Comparison of ENCODE assay signal across 9 cellular contexts in the genomic region with DNA sequence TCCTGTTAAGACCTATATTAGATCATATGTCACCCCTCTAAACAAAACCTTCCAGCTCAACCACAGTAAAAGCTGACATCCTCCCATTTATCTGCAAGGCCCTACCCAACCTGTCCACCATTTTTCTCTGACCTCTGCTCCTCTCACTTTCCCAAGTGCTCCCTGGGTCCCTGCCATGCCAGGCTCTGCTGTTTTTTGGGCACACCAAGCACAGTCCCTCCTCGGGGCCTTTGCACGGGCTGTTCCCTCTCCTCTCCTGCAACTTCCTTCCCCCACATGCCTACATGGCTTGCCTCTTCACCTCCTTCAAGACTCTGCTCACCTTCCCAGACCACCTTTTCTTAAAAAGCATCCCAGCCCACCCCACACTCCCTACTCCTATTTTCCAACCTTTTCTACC.
"Had no signal": no experiment of that assay in that cellular context is flagged by ENCODE, and none has a peak within 500 bp of the region (broad histone marks: within the 10 kb centered on the region; RNA-seq: fewer than 3 reads in every experiment).

No MANE protein-coding gene starts in this region.

- H3K9me3 ChIP-seq: HAP-1 had no signal

- H3K27ac Mint-ChIP-seq: GM23338, H9, HFFc6 had no signal

- H3K4me1 ChIP-seq: HAP-1 had no signal

- H3K9me3 Mint-ChIP-seq: GM23338 had no signal

- H3K4me3 Mint-ChIP-seq: GM23338, H9, HFFc6 had no signal

- H3K4me1 Mint-ChIP-seq: GM23338 had no signal

- H3K36me3 ChIP-seq: HAP-1 had no signal

- H3K27ac ChIP-seq: GM23248 had no signal

- ATAC-seq: GM23338, HCT116 had no signal

- H3K4me3 ChIP-seq: GM23248, GM23338, HAP-1 had no signal

- DNase-seq: GM23248, GOT3, H7, H9, HCEC 1CT, HFFc6 had no signal
